Comparison of ENCODE assay signal across 1 cellular context in the genomic region with DNA sequence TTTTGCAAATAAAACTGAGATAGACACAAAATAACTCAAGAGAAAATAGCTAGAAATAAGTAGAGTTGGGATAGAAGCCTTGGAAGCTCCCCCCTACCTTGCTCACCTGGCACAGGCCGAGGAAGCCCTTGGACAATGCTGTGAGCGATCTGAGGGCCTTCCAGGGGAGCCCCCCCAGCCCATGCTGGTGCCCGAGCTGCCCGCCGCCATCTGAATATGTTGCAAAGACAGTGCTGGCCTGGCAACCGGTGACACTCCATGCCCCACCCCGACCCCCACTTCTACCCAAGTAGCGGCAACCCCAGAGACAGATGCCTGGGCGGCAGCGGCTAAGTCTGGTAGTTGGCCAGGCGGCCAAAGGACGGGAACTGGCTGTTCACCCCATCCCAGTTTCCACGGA.
A peak's percentile ranks its signal among the peaks of the same experiment; 100 is the strongest.
DNase-seq lines count a peak whose midpoint lies in the region; FAIRE-seq and TF ChIP-seq lines count a peak whose summit lies in the region.
"Not testable (repeated sequence)": the region's sequence is repeated elsewhere in the genome, so short reads cannot be mapped to it uniquely, and the experiment has no call there.

No MANE protein-coding gene starts in this region.

- not testable (repeated sequence) for TF ChIP-seq CTCF in kidney (IDR thresholded peaks at IDR 0.05; ENCODE audit: borderline replicate concordance, extremely low read depth, insufficient read depth)

- not testable (repeated sequence) for H3K27ac ChIP-seq in kidney (ENCODE audit: low read depth in 2 of 2, low read length in 2 of 2)

- intact Hi-C loops in kidney (cut with DNase I) = not testable (repeated sequence)

- H3K36me3 ChIP-seq in kidney (ENCODE audit: control insufficient read depth in 1 of 2, insufficient read depth in 2 of 2, low read length in 2 of 2) = not testable (repeated sequence)

- not testable (repeated sequence) for H3K4me1 ChIP-seq in kidney (ENCODE audit: control insufficient read depth in 1 of 2, insufficient read depth in 1 of 2, low read depth in 1 of 2, low read length in 2 of 2)

- not testable (repeated sequence) for H3K4me3 ChIP-seq in kidney (ENCODE audit: low read length in 2 of 2)

- H3K9ac ChIP-seq in kidney (ENCODE audit: low read length in 2 of 2) = not testable (repeated sequence)

- DNase-seq in kidney = peak; percentile 57

- H3K9me3 ChIP-seq in kidney (ENCODE audit: control insufficient read depth in 1 of 2, low read length in 2 of 2) = not testable (repeated sequence)

- FAIRE-seq in kidney (lab: Jason Lieb, UNC) = not testable (repeated sequence)
